8 cellular contexts compared by ENCODE assay signal in genomic region chr11:124070906-124071621, GRCh38. TPM values are rescaled to one million over a fixed set of nuclear protein-coding genes. Genes with fewer than 3 reads are reported as not detected.
DNase-seq lines count a peak whose midpoint lies in the region; ATAC-seq lines count a peak whose summit lies in the region.

No MANE protein-coding gene starts in this region.

- no peaks in the 10 kb centered on the region for H3K9me3 ChIP-seq in GM23248 (ENCODE audit: low read depth)

- no peaks in the 10 kb centered on the region for H3K9me2 ChIP-seq in GM23248 (ENCODE audit: insufficient read depth)

- H3K4me1 ChIP-seq in GM23248 (ENCODE audit: insufficient read depth), result no peaks in the 10 kb centered on the region

- H3K27ac ChIP-seq in GM23248, result no peak overlapping the region

- H3K9ac ChIP-seq in GM23248, result no peak overlapping the region

- H3K36me3 ChIP-seq in GM23248 (ENCODE audit: low read depth), result no peaks in the 10 kb centered on the region

- intact Hi-C loops in left ventricle myocardium superior (cut with micrococcal nuclease), result loop anchor here (10.0 kb wide), 1 partner anchor 514 kb away; no protein-coding TSS in a partner anchor

- 7% methylated on average over 8 of the region's 8 CpGs for WGBS in GM23248 (ENCODE audit: low coverage in 1 of 2, low lambda C conversion rate in 2 of 2, missing lambda C conversion rate in 2 of 2), 2 experiments

- no peaks in the 10 kb centered on the region for H3F3A ChIP-seq in GM23248 (ENCODE audit: insufficient read depth)

- peak; percentile 45 for ATAC-seq in left ventricle myocardium superior

- H3K27me3 ChIP-seq in GM23248 (replicated peaks; ENCODE audit: insufficient read depth), result peaks cover 64% of the 10 kb centered on the region

- no peaks in the 10 kb centered on the region for H3K79me2 ChIP-seq in GM23248 (ENCODE audit: insufficient read depth)

- H3K4me2 ChIP-seq in GM23248 (ENCODE audit: unreplicated experiment), result no peak overlapping the region

- no peak overlapping the region for H2AFZ ChIP-seq in GM23248

- no peaks in the 10 kb centered on the region for H4K20me1 ChIP-seq in GM23248 (ENCODE audit: insufficient read depth)

- DNase-seq in GM03348 (ENCODE audit: low spot score) (peak; percentile 82), GM23248 (peak; percentile 66), Kasumi-1 (lab: John Stamatoyannopoulos, UW) (peak; percentile 74 to 80), SKM-1 treated with dmso at 0.1 percent for 144 hours (lab: John Stamatoyannopoulos, UW; ENCODE audit: unreplicated experiment) (peak; percentile 75), left ventricle myocardium superior (peak; percentile 44), skeletal muscle cell (ENCODE audit: low read depth) (peak; percentile 48), GM19240 (ENCODE audit: insufficient read length, low spot score) (no peak)
- DNase-seq in activated naive CD8-positive, alpha-beta T cell treated with anti-CD3 and anti-CD28 coated beads, Interleukin-2, amount 50 U/mL, for 16 hours (ENCODE audit: low read depth, low spot score), result peak; percentile 40

- H3K4me3 ChIP-seq in GM23248 (no peak overlapping the region), skeletal muscle cell (ENCODE audit: low read depth, low read length) (no peak overlapping the region)

- in situ Hi-C loops in GM23248 (cut with MboI), result loop anchor here (10.0 to 25.0 kb wide), 2 partner anchors 124 to 516 kb away; no protein-coding TSS in a partner anchor

RNA-seq across cellular contexts. Expression of gene OR10G7, which starts 29.9 kb away (rescaled TPM):
- total RNA-seq in GM23248 (2014; rRNA removed; shearing (Covaris generic)), result not detected in 2 replicates
- not detected in 2 replicates for polyA plus RNA-seq in GM23248 (2016; fragmentation: Nextera tagmentation; extraction: Ambion mirVana)
- total RNA-seq in left ventricle myocardium superior, result not detected

RNA-seq across cellular contexts. Expression of gene VWA5A, which starts 44.2 kb away (rescaled TPM):
- total RNA-seq in GM23248 (2014; rRNA removed; shearing (Covaris generic)), result 4.3 and 8.2 TPM in 2 replicates
- polyA plus RNA-seq in GM23248 (2016; fragmentation: Nextera tagmentation; extraction: Ambion mirVana), result 7.4 and 7.5 TPM in 2 replicates
- total RNA-seq in left ventricle myocardium superior, result 2.8 TPM

RNA-seq across cellular contexts. Expression of gene OR10G8, which starts 44.5 kb away (rescaled TPM):
- total RNA-seq in GM23248 (2014; rRNA removed; shearing (Covaris generic)), result not detected in 2 replicates
- polyA plus RNA-seq in GM23248 (2016; fragmentation: Nextera tagmentation; extraction: Ambion mirVana), result not detected in 2 replicates
- not detected for total RNA-seq in left ventricle myocardium superior

RNA-seq across cellular contexts. Expression of gene OR10G9, which starts 48.3 kb away (rescaled TPM):
- total RNA-seq in GM23248 (2014; rRNA removed; shearing (Covaris generic)), result not detected in 2 replicates
- polyA plus RNA-seq in GM23248 (2016; fragmentation: Nextera tagmentation; extraction: Ambion mirVana), result not detected in 2 replicates
- not detected for total RNA-seq in left ventricle myocardium superior

RNA-seq across cellular contexts. Expression of gene OR10G4, which starts 58.3 kb away (rescaled TPM):
- total RNA-seq in GM23248 (2014; rRNA removed; shearing (Covaris generic)), result not detected in 2 replicates
- not detected in 2 replicates for polyA plus RNA-seq in GM23248 (2016; fragmentation: Nextera tagmentation; extraction: Ambion mirVana)
- not detected for total RNA-seq in left ventricle myocardium superior
